8 cellular contexts compared by ENCODE assay signal in genomic region chr5:39716532-39716971, GRCh38.
DNase-seq lines count a peak whose midpoint lies in the region; ATAC-seq and TF ChIP-seq lines count a peak whose summit lies in the region.

No MANE protein-coding gene starts in this region.

- no peak for TF ChIP-seq POLR2A in body of pancreas (IDR thresholded peaks at IDR 0.05)
- no peak for TF ChIP-seq POLR2A in right lobe of liver (IDR thresholded peaks at IDR 0.05)

- 0% methylated on average over 1 of the region's 1 CpG for WGBS in body of pancreas, 2 donors
- WGBS in right lobe of liver (ENCODE audit: insufficient coverage, low coverage, low lambda C conversion rate, missing lambda C conversion rate): 0% methylated on average over 1 of the region's 1 CpG

- H3K36me3 ChIP-seq in cardiac muscle cell: no peaks in the 10 kb centered on the region
- no peaks in the 10 kb centered on the region for H3K36me3 ChIP-seq in body of pancreas (replicated peaks in 1 of 2; ENCODE audit: insufficient read depth in 1 of 2, low read depth in 2 of 2)
- H3K36me3 ChIP-seq in right lobe of liver: no peaks in the 10 kb centered on the region

- DNase-seq in cardiac muscle cell (ENCODE audit: low read depth in 1 of 2, low spot score in 1 of 2): peak; percentile 58 to 76
- DNase-seq in Right ventricle myocardium inferior (ENCODE audit: missing footprints): no peak
- DNase-seq in RWPE1 (ENCODE audit: low spot score): peak; percentile 26
- peak; percentile 66 to 82 (median 74) for DNase-seq in body of pancreas
- DNase-seq in right lobe of liver: peak; percentile 47 to 62 (median 54)

- H3K27me3 ChIP-seq in cardiac muscle cell (no peaks in the 10 kb centered on the region), body of pancreas (no peaks in the 10 kb centered on the region), right lobe of liver (no peaks in the 10 kb centered on the region)

- CTCF ChIA-PET in RWPE1 (lab: Yijun Ruan, JAX): interaction anchor here (0.6 to 1.0 kb wide), 6 partner anchors 32 to 1169 kb away, joined by 3 to 8 read pairs (median 3); no protein-coding TSS in a partner anchor

- H3K9me3 ChIP-seq in cardiac muscle cell (ENCODE audit: low read depth) (no peaks in the 10 kb centered on the region), body of pancreas (no peaks in the 10 kb centered on the region), right lobe of liver (no peaks in the 10 kb centered on the region)

- POLR2A ChIA-PET in RWPE1 (lab: Yijun Ruan, JAX; ENCODE audit: low non-redundant PET): no interaction called here

- H3K27ac ChIP-seq in cardiac muscle cell (no peak overlapping the region), RWPE1 (no peak overlapping the region), body of pancreas (peak overlapping the region in 2 of 4 donors; percentile 22 to 54), right lobe of liver (no peak overlapping the region)

- peak; percentile 59 for TF ChIP-seq CTCF in cardiac muscle cell (IDR thresholded peaks at IDR 0.05; ENCODE audit: low read depth, low read length)
- TF ChIP-seq CTCF in RWPE1 (conservative IDR thresholded peaks at IDR 0.05; ENCODE audit: low read depth): peak; percentile 35; the same call in 1 of the 2 replicates
- TF ChIP-seq CTCF in body of pancreas (IDR thresholded peaks at IDR 0.05): peak; percentile 16 to 71 (median 62)
- peak; percentile 44 to 58 (median 48) for TF ChIP-seq CTCF in right lobe of liver (IDR thresholded peaks at IDR 0.05)

- intact Hi-C loops in Right ventricle myocardium inferior (cut with DNase I) (loop anchor here (10.0 kb wide), 1 partner anchor 1018 kb away; no protein-coding TSS in a partner anchor), body of pancreas (cut with DNase I) (no loop called here), right lobe of liver (cut with DNase I) (no loop called here)

- H3K4me3 ChIP-seq in cardiac muscle cell (no peak overlapping the region), body of pancreas (no peak overlapping the region), right lobe of liver (no peak overlapping the region)

- no peak for ATAC-seq in Right ventricle myocardium inferior
- ATAC-seq in HG03442 (IDR thresholded peaks at IDR 0.05; ENCODE audit: unreplicated experiment): peak; percentile 64
- peak; percentile 85 for ATAC-seq in body of pancreas
- peak; percentile 93 to 99 (median 96) for ATAC-seq in right lobe of liver
- ATAC-seq in HG03460 (IDR thresholded peaks at IDR 0.05; ENCODE audit: unreplicated experiment): no peak
- no peak for ATAC-seq in HG03045 (IDR thresholded peaks at IDR 0.05; ENCODE audit: unreplicated experiment)

- no peaks in the 10 kb centered on the region for H3K4me1 ChIP-seq in cardiac muscle cell (ENCODE audit: low read depth)
- peaks cover 16% of the 10 kb centered on the region for H3K4me1 ChIP-seq in body of pancreas
- H3K4me1 ChIP-seq in right lobe of liver: peaks cover 0 to 18% (median 4%) of the 10 kb centered on the region in 4 donors

Comparison
In these comparisons a context has a peak if more than half of its experiments do, and no peak if none do; other contexts are left out.
1. ATAC-seq: peak in HG03442 (single experiment), body of pancreas (single experiment) and right lobe of liver (4 of 4); none in Right ventricle myocardium inferior (single experiment), HG03460 (single experiment) and HG03045 (single experiment).
2. Peak in every context shown above with its lines, with median percentiles within 50 percentile points of each other: CTCF ChIP-seq.